In the genomic region with DNA sequence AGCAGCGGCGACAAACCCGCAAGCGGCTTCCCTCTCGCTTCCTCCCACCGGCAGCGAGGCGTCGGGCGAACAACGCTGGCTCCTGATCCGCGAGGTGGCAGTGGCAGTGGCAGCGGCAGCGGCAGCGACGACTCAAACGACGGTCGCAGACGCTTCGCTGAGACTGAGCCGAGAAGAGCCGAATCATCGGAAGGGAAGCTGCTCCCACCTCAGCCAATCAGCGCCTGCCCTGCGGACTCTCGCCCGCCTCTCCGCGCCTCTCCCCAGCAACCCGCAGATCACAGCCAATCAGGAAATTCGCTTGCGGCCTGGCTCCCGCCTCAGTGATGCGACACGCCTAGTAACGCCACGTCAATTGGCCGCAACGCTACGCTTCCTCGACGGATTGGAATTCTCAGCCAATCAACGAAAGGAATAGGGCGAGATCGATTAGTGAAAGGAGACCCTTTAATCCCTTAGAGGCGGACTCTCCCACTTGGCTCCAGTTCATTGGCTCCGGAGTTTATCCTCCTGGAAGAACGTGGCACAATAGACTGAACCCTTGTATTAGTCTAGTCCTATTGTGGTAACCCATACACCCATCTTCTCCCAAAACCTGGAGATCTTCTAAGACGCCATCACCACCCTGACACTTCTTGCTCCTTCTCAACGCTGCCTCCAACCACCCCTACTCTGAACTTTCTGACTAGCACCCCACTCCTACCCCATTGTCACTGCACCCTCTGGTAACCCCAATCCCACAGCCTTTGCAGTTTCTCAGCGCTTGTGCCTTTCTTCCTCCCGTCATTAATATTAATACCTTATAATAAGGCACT, we compare ENCODE assay signal across 8 cellular contexts. TPM values are rescaled to one million over a fixed set of nuclear protein-coding genes. Genes with fewer than 3 reads are reported as not detected.
DNase-seq lines count a peak whose midpoint lies in the region; ATAC-seq and TF ChIP-seq lines count a peak whose summit lies in the region.

TSS of gene VCP (minus strand) at position 165 of the 815 bp plus-strand sequence. CDS start 272 bp downstream, outside the sequence.

- H3K27me3 ChIP-seq in left ventricle myocardium inferior (ENCODE audit: low read depth) = no peaks in the 10 kb centered on the region

- no peak for TF ChIP-seq CTCF in left ventricle myocardium inferior (IDR thresholded peaks at IDR 0.05; ENCODE audit: borderline replicate concordance)
- TF ChIP-seq CTCF in progenitor cell of endocrine pancreas (IDR thresholded peaks at IDR 0.05; ENCODE audit: unreplicated experiment) = no peak

- H3K4me1 ChIP-seq in left ventricle myocardium inferior = peaks cover 53% of the 10 kb centered on the region
- H3K4me1 ChIP-seq in urinary bladder (ENCODE audit: insufficient read depth) = peaks cover 3% of the 10 kb centered on the region

- DNase-seq in NCI-H187 (lab: John Stamatoyannopoulos, UW) (peak; percentile 76 to 82), T-helper 2 cell (peak; percentile 92 to 100 (median 97)), left ventricle myocardium inferior (peak; percentile 98), progenitor cell of endocrine pancreas (ENCODE audit: low spot score, unreplicated experiment) (peak; percentile 97)

- H3K36me3 Mint-ChIP-seq in progenitor cell of endocrine pancreas (ENCODE audit: insufficient read depth) = peaks cover 20% of the 10 kb centered on the region

- peak within 1 kb of the TSS; percentile 96 for H3K27ac ChIP-seq in angular gyrus (ENCODE audit: low read depth, low read length)
- H3K27ac ChIP-seq in left ventricle myocardium inferior (replicated peaks) = peak within 1 kb of the TSS; percentile 97
- peak within 1 kb of the TSS; percentile 98 for H3K27ac ChIP-seq in urinary bladder (ENCODE audit: low read depth)

- H3K4me3 ChIP-seq in left ventricle myocardium inferior (peak within 1 kb of the TSS; percentile 75), urinary bladder (ENCODE audit: low read depth, low read length) (peak within 1 kb of the TSS; percentile 72)

- 5% methylated on average over 54 of the region's 54 CpGs for WGBS in urinary bladder

- no peaks in the 10 kb centered on the region for H3K9me3 Mint-ChIP-seq in progenitor cell of endocrine pancreas (ENCODE audit: low read depth)

- peaks cover 30% of the 10 kb centered on the region for H3K4me1 Mint-ChIP-seq in progenitor cell of endocrine pancreas (ENCODE audit: low read depth)

- peaks cover 29% of the 10 kb centered on the region for H3K36me3 ChIP-seq in left ventricle myocardium inferior
- H3K36me3 ChIP-seq in urinary bladder (ENCODE audit: insufficient read depth) = no peaks in the 10 kb centered on the region

- H3K4me3 Mint-ChIP-seq in progenitor cell of endocrine pancreas (ENCODE audit: low read depth) = peak within 1 kb of the TSS; percentile 93

- no peaks in the 10 kb centered on the region for H3K27me3 Mint-ChIP-seq in progenitor cell of endocrine pancreas

- no peaks in the 10 kb centered on the region for H3K9me3 ChIP-seq in left ventricle myocardium inferior (replicated peaks)

- H3K27ac Mint-ChIP-seq in progenitor cell of endocrine pancreas = peak within 1 kb of the TSS; percentile 99

- peak; percentile 84 for ATAC-seq in GM18498 (IDR thresholded peaks at IDR 0.05; ENCODE audit: unreplicated experiment)
- peak; percentile 83 for ATAC-seq in HG02938 (IDR thresholded peaks at IDR 0.05; ENCODE audit: unreplicated experiment)

- intact Hi-C loops in left ventricle myocardium inferior (cut with micrococcal nuclease) = no loop called here

RNA-seq across cellular contexts. Expression of gene VCP, which starts in this region (rescaled TPM):
- total RNA-seq in left ventricle myocardium inferior (253 TPM), progenitor cell of endocrine pancreas (320 and 326 TPM in 2 replicates), urinary bladder (174 TPM)
- polyA plus RNA-seq in urinary bladder = 142 TPM

Comparison
In these comparisons a context has a peak if more than half of its experiments do, and no peak if none do; other contexts are left out.
1. Peak in every context shown above with its lines: DNase-seq, ATAC-seq, H3K4me3 ChIP-seq and H3K27ac ChIP-seq.